ENCODE assay signal across 9 cellular contexts in genomic region chr12:106149096-106149784, GRCh38. TPM values are rescaled to one million over a fixed set of nuclear protein-coding genes. Genes with fewer than 3 reads are reported as not detected.
DNase-seq lines count a peak whose midpoint lies in the region; ATAC-seq and TF ChIP-seq lines count a peak whose summit lies in the region.
"Had no signal": no experiment of that assay in that cellular context is flagged by ENCODE, and none has a peak within 500 bp of the region (broad histone marks: within the 10 kb centered on the region; RNA-seq: fewer than 3 reads in every experiment).

No MANE protein-coding gene starts in this region.

- H3K4me1 Mint-ChIP-seq in HFFc6 (ENCODE audit: low read depth) = peaks cover 20% of the 10 kb centered on the region
- no peaks in the 10 kb centered on the region for H3K4me1 Mint-ChIP-seq in activated T-helper 1 cell treated with anti-CD3 and anti-CD28 coated beads, Interleukin-12 subunit alpha, Interleukin-12 subunit beta, Interleukin-2, Interleukin-4 antibody, amounts not matched to agents 30 ng/mL and 10 ng/mL and 1 ng/mL, durations not matched to agents 14 hours and 24 hours and 36 hours (ENCODE audit: low read depth)

- no peaks in the 10 kb centered on the region for H3K36me3 Mint-ChIP-seq in HFFc6 (ENCODE audit: low read depth)
- H3K36me3 Mint-ChIP-seq in activated T-helper 1 cell treated with anti-CD3 and anti-CD28 coated beads, Interleukin-12 subunit alpha, Interleukin-12 subunit beta, Interleukin-2, Interleukin-4 antibody, amounts not matched to agents 30 ng/mL and 10 ng/mL and 1 ng/mL, durations not matched to agents 14 hours and 24 hours and 36 hours (ENCODE audit: low read depth) = no peaks in the 10 kb centered on the region

- intact Hi-C loops in activated T-helper 1 cell treated with anti-CD3 and anti-CD28 coated beads, Interleukin-12 subunit alpha, Interleukin-12 subunit beta, Interleukin-2, Interleukin-4 antibody, amounts not matched to agents 30 ng/mL and 10 ng/mL and 1 ng/mL, durations not matched to agents 14 hours and 24 hours and 36 hours (cut with micrococcal nuclease) = no loop called here

- no peaks in the 10 kb centered on the region for H3K9me3 Mint-ChIP-seq in HFFc6
- no peaks in the 10 kb centered on the region for H3K9me3 Mint-ChIP-seq in activated T-helper 1 cell treated with anti-CD3 and anti-CD28 coated beads, Interleukin-12 subunit alpha, Interleukin-12 subunit beta, Interleukin-2, Interleukin-4 antibody, amounts not matched to agents 30 ng/mL and 10 ng/mL and 1 ng/mL, durations not matched to agents 14 hours and 24 hours and 36 hours

- no peak for ATAC-seq in HG03045 (IDR thresholded peaks at IDR 0.05; ENCODE audit: unreplicated experiment)

- peak; percentile 77 for TF ChIP-seq CTCF in HFFc6 (IDR thresholded peaks at IDR 0.05)

- peak; percentile 43 for DNase-seq in AG08395 (ENCODE audit: low spot score)
- no peak for DNase-seq in HFFc6
- peak; percentile 32 for DNase-seq in amniotic epithelial cell (ENCODE audit: low read depth)
- peak; percentile 65 for DNase-seq in left kidney (ENCODE audit: low read depth, low spot score)
- DNase-seq in activated T-helper 1 cell treated with anti-CD3 and anti-CD28 coated beads, Interleukin-12 subunit alpha, Interleukin-12 subunit beta, Interleukin-2, Interleukin-4 antibody, amounts not matched to agents 30 ng/mL and 10 ng/mL and 1 ng/mL, durations not matched to agents 14 hours and 24 hours and 36 hours (ENCODE audit: low spot score) = no peak
- DNase-seq in NCI-H187 treated with DMSO at 0.1 percent for 48 hours (lab: John Stamatoyannopoulos, UW) = no peak
- DNase-seq in activated T-cell treated with anti-CD3 and anti-CD28 coated beads, Interleukin-2, amount 50 U/mL, for 1 hour = no peak

- H3K4me3 Mint-ChIP-seq in HFFc6 = no peak overlapping the region
- H3K4me3 Mint-ChIP-seq in activated T-helper 1 cell treated with anti-CD3 and anti-CD28 coated beads, Interleukin-12 subunit alpha, Interleukin-12 subunit beta, Interleukin-2, Interleukin-4 antibody, amounts not matched to agents 30 ng/mL and 10 ng/mL and 1 ng/mL, durations not matched to agents 14 hours and 24 hours and 36 hours = no peak overlapping the region

- no peak overlapping the region for H3K27ac Mint-ChIP-seq in HFFc6
- H3K27ac Mint-ChIP-seq in activated T-helper 1 cell treated with anti-CD3 and anti-CD28 coated beads, Interleukin-12 subunit alpha, Interleukin-12 subunit beta, Interleukin-2, Interleukin-4 antibody, amounts not matched to agents 30 ng/mL and 10 ng/mL and 1 ng/mL, durations not matched to agents 14 hours and 24 hours and 36 hours = no peak overlapping the region

- no peaks in the 10 kb centered on the region; the same call in 1 of the 2 replicates for H3K27me3 Mint-ChIP-seq in HFFc6 (ENCODE audit: insufficient read depth)
- peaks cover 2% of the 10 kb centered on the region for H3K27me3 Mint-ChIP-seq in activated T-helper 1 cell treated with anti-CD3 and anti-CD28 coated beads, Interleukin-12 subunit alpha, Interleukin-12 subunit beta, Interleukin-2, Interleukin-4 antibody, amounts not matched to agents 30 ng/mL and 10 ng/mL and 1 ng/mL, durations not matched to agents 14 hours and 24 hours and 36 hours (ENCODE audit: insufficient read depth)

RNA-seq across cellular contexts. Expression of gene NUAK1, which starts 10.5 kb away (rescaled TPM):
- total RNA-seq in HFFc6 (2021; fragmentation: NEBNext Ultra II Directional; extraction: Animal tissue kit (Norgen Biotek cat#: 25700)) = 10 to 100 TPM; 11.0 to 37.3 (median 14.1) TPM
- total RNA-seq in activated T-helper 1 cell treated with anti-CD3 and anti-CD28 coated beads, Interleukin-12 subunit alpha, Interleukin-12 subunit beta, Interleukin-2, Interleukin-4 antibody, amounts not matched to agents 30 ng/mL and 10 ng/mL and 1 ng/mL, durations not matched to agents 14 hours and 24 hours and 36 hours = 0.05 TPM in 1 of 2 replicates, not detected in the other
- total RNA-seq: activated CD8-positive, alpha-beta memory T cell treated with anti-CD3 and anti-CD28 coated beads for 36 hours had no signal

Comparison
In these comparisons a context has a peak if more than half of its experiments do, and no peak if none do; other contexts are left out.
1. DNase-seq: peak in AG08395 (single experiment), amniotic epithelial cell (single experiment) and left kidney (single experiment); none in HFFc6 (single experiment), activated T-helper 1 cell treated with anti-CD3 and anti-CD28 coated beads, Interleukin-12 subunit alpha, Interleukin-12 subunit beta, Interleukin-2, Interleukin-4 antibody, amounts not matched to agents 30 ng/mL and 10 ng/mL and 1 ng/mL, durations not matched to agents 14 hours and 24 hours and 36 hours (single experiment), NCI-H187 treated with DMSO at 0.1 percent for 48 hours (single experiment) and activated T-cell treated with anti-CD3 and anti-CD28 coated beads, Interleukin-2, amount 50 U/mL, for 1 hour (single experiment).
2. RNA of gene NUAK1, which starts 10.5 kb away (total RNA-seq): 11.0 to 37.3 TPM in HFFc6; 0.05 TPM in activated T-helper 1 cell treated with anti-CD3 and anti-CD28 coated beads, Interleukin-12 subunit alpha, Interleukin-12 subunit beta, Interleukin-2, Interleukin-4 antibody, amounts not matched to agents 30 ng/mL and 10 ng/mL and 1 ng/mL, durations not matched to agents 14 hours and 24 hours and 36 hours; every median in the first group is over 10 times any median in the second.